In the genomic region with DNA sequence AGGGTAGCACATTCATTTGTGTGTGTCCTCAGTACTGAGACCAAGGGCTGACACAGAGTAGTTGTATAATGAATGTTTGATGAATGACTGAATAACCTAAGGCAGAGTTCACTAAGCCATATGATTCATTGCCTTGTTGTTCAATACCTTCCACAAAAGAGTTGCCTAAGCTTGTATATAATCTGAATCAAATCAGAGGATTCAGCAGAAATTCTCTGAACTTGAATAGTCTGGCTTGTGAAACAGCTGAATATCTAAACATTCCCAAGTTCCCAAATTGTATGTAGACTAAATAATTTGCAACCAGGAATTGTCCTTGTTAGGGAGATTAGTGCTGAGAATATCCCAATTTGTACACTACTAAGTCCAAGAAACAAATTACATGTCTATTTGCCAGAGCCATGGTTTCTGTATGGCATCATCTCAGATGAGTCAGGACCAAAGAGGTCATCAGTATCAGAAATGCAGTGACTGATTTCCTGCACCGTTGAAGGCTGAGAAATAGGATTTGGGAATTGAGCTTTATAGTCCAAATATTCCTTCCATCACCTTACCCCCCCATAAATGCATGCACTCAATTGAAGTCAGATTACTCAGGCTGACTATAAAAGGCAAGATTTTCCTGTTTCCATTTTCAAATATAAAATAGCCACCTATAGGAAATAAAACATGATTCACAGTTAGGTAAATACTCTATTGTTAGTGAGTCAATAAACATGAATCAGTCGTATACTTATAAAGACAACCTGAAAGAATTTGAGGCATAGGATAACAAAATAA, we compare ENCODE assay signal across 12 cellular contexts.
DNase-seq lines count a peak whose midpoint lies in the region; ATAC-seq and TF ChIP-seq lines count a peak whose summit lies in the region.
"Had no signal": no experiment of that assay in that cellular context is flagged by ENCODE, and none has a peak within 500 bp of the region (broad histone marks: within the 10 kb centered on the region; RNA-seq: fewer than 3 reads in every experiment).

No MANE protein-coding gene starts in this region.

- H3K4me3 Mint-ChIP-seq in CD8-positive, alpha-beta memory T cell, result no peak overlapping the region
- H3K4me3 Mint-ChIP-seq in naive thymus-derived CD8-positive, alpha-beta T cell, result no peak overlapping the region

- no peak for TF ChIP-seq CTCF in IMR-90 (conservative IDR thresholded peaks at IDR 0.05; ENCODE audit: low read depth, low read length)
- TF ChIP-seq CTCF in mammary epithelial cell (conservative IDR thresholded peaks at IDR 0.05 in 1 of 2, IDR thresholded peaks at IDR 0.05 in 1 of 2; ENCODE audit: extremely low read depth in 1 of 2, insufficient read depth in 1 of 2, low read depth in 1 of 2, low read length in 2 of 2), result no peak

- no peaks in the 10 kb centered on the region for H3K79me2 ChIP-seq in mammary epithelial cell (ENCODE audit: insufficient read depth, low read length)

- peak overlapping the region; percentile 69 for H2BK5ac ChIP-seq in IMR-90 (ENCODE audit: low read depth, low read length, poor library complexity, severe bottlenecking)

- H4K91ac ChIP-seq in IMR-90 (ENCODE audit: insufficient read depth, low read depth, low read length), result peak overlapping the region; percentile 45; the same call in 1 of the 2 replicates

- peak overlapping the region; percentile 29; the same call in 2 of the 3 replicates for H2BK15ac ChIP-seq in IMR-90 (ENCODE audit: low read depth, low read length)

- H3K23ac ChIP-seq in IMR-90 (ENCODE audit: low read depth, low read length), result peak overlapping the region; percentile 74; the same call in 1 of the 2 replicates

- H3K4me1 ChIP-seq in IMR-90 (ENCODE audit: control insufficient read depth, insufficient read depth, low read length) (peaks cover 11% of the 10 kb centered on the region), mammary epithelial cell (ENCODE audit: insufficient read depth, low read length) (peaks cover 46% of the 10 kb centered on the region), mesodermal cell (ENCODE audit: control insufficient read depth, insufficient read depth, low read length, poor library complexity, severe bottlenecking) (peaks cover 5% of the 10 kb centered on the region)
- no peaks in the 10 kb centered on the region for H3K4me1 ChIP-seq in CD8-positive, alpha-beta memory T cell (ENCODE audit: insufficient read depth, low read length)

- dilution Hi-C loops in IMR-90 (cut with HindIII; ENCODE audit: low sequenced_read_pairs, unreplicated experiment), result no loop called here
- dilution Hi-C loops in mammary epithelial cell (cut with HindIII; ENCODE audit: low sequenced_read_pairs), result no loop called here

- WGBS in IMR-90 (ENCODE audit: extremely low coverage in 2 of 2, insufficient read length in 1 of 2), 2 experiments, result no CpG with 5 or more reads among the region's 2 CpGs
- 0% methylated on average over 2 of the region's 2 CpGs for WGBS in mammary epithelial cell (ENCODE audit: low coverage, missing lambda C conversion rate)
- 100% methylated on average over 1 of the region's 2 CpGs; no CpG with 5 or more reads in 1 of the 2 experiments for WGBS in mesodermal cell (ENCODE audit: insufficient coverage in 2 of 2), 2 experiments

- CTCF ChIA-PET in IMR-90 (lab: Yijun Ruan, JAX), result interaction anchor here (0.6 kb wide), 1 partner anchor 242 kb away, joined by 3 read pairs; no protein-coding TSS in a partner anchor
- CTCF ChIA-PET in mammary epithelial cell (lab: Charles Lee; ENCODE audit: low non-redundant PET), result interaction anchor here (0.6 to 0.9 kb wide), 2 partner anchors 46 to 158 kb away, joined by 6 to 7 read pairs; no protein-coding TSS in a partner anchor
- CTCF ChIA-PET in CD8-positive, alpha-beta memory T cell (lab: Charles Lee), result no interaction called here

- no peaks in the 10 kb centered on the region for H3K9me3 ChIP-seq in IMR-90 (ENCODE audit: control insufficient read depth, insufficient read depth, low read length)
- no peaks in the 10 kb centered on the region for H3K9me3 ChIP-seq in mammary epithelial cell (replicated peaks; ENCODE audit: insufficient read depth, low read length)
- H3K9me3 ChIP-seq in mesodermal cell (ENCODE audit: control insufficient read depth, low read length), result no peaks in the 10 kb centered on the region
- no peaks in the 10 kb centered on the region for H3K9me3 ChIP-seq in CD8-positive, alpha-beta memory T cell (ENCODE audit: low read length)
- H3K9me3 ChIP-seq: adrenal gland, stomach had no signal

- ATAC-seq in IMR-90 (ENCODE audit: low read depth), result peak; percentile 87
- no peak for ATAC-seq in naive thymus-derived CD8-positive, alpha-beta T cell

- POLR2A ChIA-PET in IMR-90 (lab: Charles Lee; ENCODE audit: unreplicated experiment), result no interaction called here
- POLR2A ChIA-PET in CD8-positive, alpha-beta memory T cell (lab: Charles Lee), result no interaction called here
- POLR2A ChIA-PET in naive thymus-derived CD8-positive, alpha-beta T cell (lab: Charles Lee), result no interaction called here

- H3K36me3 ChIP-seq in IMR-90 (ENCODE audit: control insufficient read depth, insufficient read depth, low read length) (no peaks in the 10 kb centered on the region), mammary epithelial cell (ENCODE audit: insufficient read depth, low read length) (no peaks in the 10 kb centered on the region), mesodermal cell (ENCODE audit: control insufficient read depth, insufficient read depth, low read length) (no peaks in the 10 kb centered on the region)
- no peaks in the 10 kb centered on the region for H3K36me3 ChIP-seq in CD8-positive, alpha-beta memory T cell (ENCODE audit: insufficient read depth, low read length)
- H3K36me3 ChIP-seq: adrenal gland, stomach had no signal

- H3K79me1 ChIP-seq in IMR-90 (ENCODE audit: low read depth in 1 of 2, low read length in 2 of 2), result no peaks in the 10 kb centered on the region

- H2AK9ac ChIP-seq in IMR-90 (replicated peaks; ENCODE audit: low read depth, low read length, poor library complexity), result no peak overlapping the region

- H3K4me2 ChIP-seq in IMR-90 (ENCODE audit: low read depth, low read length) (peak overlapping the region; percentile 22; the same call in 1 of the 2 replicates), mammary epithelial cell (ENCODE audit: insufficient read depth, low read depth, low read length) (peak overlapping the region; percentile 51)

- no TSS peak for BruUV-seq in IMR-90 (replicated peaks; lab: Mats Ljungman, UMichigan)
- no TSS peak for BruUV-seq in mammary epithelial cell (replicated peaks; lab: Mats Ljungman, UMichigan)

- no peak overlapping the region for H3K9ac ChIP-seq in IMR-90 (ENCODE audit: low read depth, low read length)
- peak overlapping the region; percentile 81 for H3K9ac ChIP-seq in mammary epithelial cell (ENCODE audit: insufficient read depth, low read length)

- peak overlapping the region; percentile 4; the same call in 1 of the 2 replicates for H4K5ac ChIP-seq in IMR-90 (ENCODE audit: low read depth, low read length)

- H3K9me3 Mint-ChIP-seq in CD8-positive, alpha-beta memory T cell, result no peaks in the 10 kb centered on the region
- peaks cover 0 to 15% (median 2%) of the 10 kb centered on the region in 9 donors for H3K9me3 Mint-ChIP-seq in naive thymus-derived CD8-positive, alpha-beta T cell

- peak overlapping the region; percentile 28; the same call in 1 of the 2 replicates for H2AK5ac ChIP-seq in IMR-90 (ENCODE audit: low read depth, low read length)

- intact Hi-C loops in IMR-90 (cut with micrococcal nuclease), result no loop called here
- intact Hi-C loops in mammary epithelial cell (cut with micrococcal nuclease), result loop anchor here (1.0 to 5.0 kb wide), 12 partner anchors 15 to 301 kb away; no protein-coding TSS in a partner anchor

- DNase-seq in DMS153 (lab: John Stamatoyannopoulos, UW), result peak; percentile 80
- DNase-seq in IMR-90, result peak; percentile 86
- peak; percentile 94 for DNase-seq in mammary epithelial cell
- no peak for DNase-seq in CD8-positive, alpha-beta memory T cell
- DNase-seq in T1000 (lab: John Stamatoyannopoulos, UW), result no peak
- DNase-seq in naive thymus-derived CD8-positive, alpha-beta T cell, result no peak
- DNase-seq in NCI-H2107 (lab: John Stamatoyannopoulos, UW), result no peak
- DNase-seq: activated CD4-positive, alpha-beta T cell treated with anti-CD3 and anti-CD28 coated beads for 48 hours; OCI-M1; stomach had no signal

- H2AFZ ChIP-seq in IMR-90 (replicated peaks; ENCODE audit: low read length, poor library complexity) (no peak overlapping the region), mammary epithelial cell (ENCODE audit: low read depth, low read length) (no peak overlapping the region)

- no peaks in the 10 kb centered on the region for H3K27me3 ChIP-seq in IMR-90 (ENCODE audit: control insufficient read depth, insufficient read depth, low read length)
- no peaks in the 10 kb centered on the region for H3K27me3 ChIP-seq in mammary epithelial cell (ENCODE audit: insufficient read depth, low read length)
- H3K27me3 ChIP-seq in CD8-positive, alpha-beta memory T cell (ENCODE audit: insufficient read depth, low read length, poor library complexity, severe bottlenecking), result no peaks in the 10 kb centered on the region
- H3K27me3 ChIP-seq: adrenal gland, stomach had no signal

- no peaks in the 10 kb centered on the region for H3K36me3 Mint-ChIP-seq in CD8-positive, alpha-beta memory T cell
- H3K36me3 Mint-ChIP-seq in naive thymus-derived CD8-positive, alpha-beta T cell, result peaks cover 0 to 7% (median 0%) of the 10 kb centered on the region in 3 donors

- H3K27ac ChIP-seq in IMR-90 (ENCODE audit: insufficient read depth, low read length) (no peak overlapping the region), mammary epithelial cell (ENCODE audit: insufficient read depth, low read depth, low read length) (peak overlapping the region; percentile 99), mesodermal cell (ENCODE audit: low read depth, low read length, severe bottlenecking) (peak overlapping the region; percentile 30)
- no peak overlapping the region for H3K27ac ChIP-seq in CD8-positive, alpha-beta memory T cell (ENCODE audit: low read depth, low read length)

- in situ Hi-C loops in IMR-90 (cut with MboI; ENCODE audit: low sequenced_read_pairs), result no loop called here
- in situ Hi-C loops in mammary epithelial cell (cut with MboI; ENCODE audit: low sequenced_read_pairs in 2 of 2), result loop anchor here in 1 of 2 donors (10.0 kb wide), 1 partner anchor 162 kb away; no protein-coding TSS in a partner anchor

- no peaks in the 10 kb centered on the region for H3K4me1 Mint-ChIP-seq in CD8-positive, alpha-beta memory T cell
- no peaks in the 10 kb centered on the region for H3K4me1 Mint-ChIP-seq in naive thymus-derived CD8-positive, alpha-beta T cell

- H3K56ac ChIP-seq in IMR-90 (ENCODE audit: extremely low read depth, insufficient read depth, low read length), result no peak overlapping the region

- peak; percentile 16; the same call in 1 of the 2 replicates for TF ChIP-seq RAD21 in IMR-90 (IDR thresholded peaks at IDR 0.05; ENCODE audit: low read length)

- TF ChIP-seq POLR2A in IMR-90 (IDR thresholded peaks at IDR 0.05; ENCODE audit: low read depth, low read length), result no peak

- no peaks in the 10 kb centered on the region for H3K27me3 Mint-ChIP-seq in CD8-positive, alpha-beta memory T cell
- peaks cover 0 to 1% (median 0%) of the 10 kb centered on the region in 5 donors for H3K27me3 Mint-ChIP-seq in naive thymus-derived CD8-positive, alpha-beta T cell

- H4K8ac ChIP-seq in IMR-90 (ENCODE audit: low read depth in 2 of 2, low read length in 2 of 2), result peak overlapping the region in 1 of 2 experiments; percentile 67; a peak in 3 of 4 replicates

- H2BK120ac ChIP-seq in IMR-90 (ENCODE audit: low read depth, low read length), result peak overlapping the region; percentile 95

- H4K20me1 ChIP-seq in IMR-90 (ENCODE audit: insufficient read depth, low read length) (no peaks in the 10 kb centered on the region), mammary epithelial cell (ENCODE audit: insufficient read depth, low read length) (no peaks in the 10 kb centered on the region)

- no peak overlapping the region; the same call in 1 of the 2 replicates for H3K14ac ChIP-seq in IMR-90 (replicated peaks; ENCODE audit: low read depth, low read length)

- 0 out of 2 replicates have a peak, but pooled peaks cover 4% of the 10 kb centered on the region for H3K9me1 ChIP-seq in IMR-90 (ENCODE audit: insufficient read depth, low read length)

- peak overlapping the region; percentile 68 for H2BK20ac ChIP-seq in IMR-90 (ENCODE audit: low read depth, low read length)

- H3K4me3 ChIP-seq in IMR-90 (ENCODE audit: insufficient read depth, low read depth, low read length) (no peak overlapping the region), mammary epithelial cell (replicated peaks in 1 of 3; ENCODE audit: insufficient read depth in 1 of 3, low read depth in 2 of 3, low read length in 3 of 3) (no peak overlapping the region), mesodermal cell (ENCODE audit: extremely low read depth, insufficient read depth, low read length, poor library complexity, severe bottlenecking) (no peak overlapping the region)
- H3K4me3 ChIP-seq in CD8-positive, alpha-beta memory T cell (ENCODE audit: low read length), result no peak overlapping the region
- H3K4me3 ChIP-seq: adrenal gland, stomach had no signal

- H3K4ac ChIP-seq in IMR-90 (ENCODE audit: low read depth, low read length), result peak overlapping the region; percentile 60; the same call in 1 of the 2 replicates

- H3K27ac Mint-ChIP-seq in CD8-positive, alpha-beta memory T cell, result no peak overlapping the region
- H3K27ac Mint-ChIP-seq in naive thymus-derived CD8-positive, alpha-beta T cell, result no peak overlapping the region

- peak overlapping the region; percentile 21 for H3K18ac ChIP-seq in IMR-90 (ENCODE audit: low read depth, low read length)

Comparison
In these comparisons a context has a peak if more than half of its experiments do, and no peak if none do; other contexts are left out.
1. DNase-seq: peak in DMS153 (single experiment), IMR-90 (single experiment) and mammary epithelial cell (single experiment); none in CD8-positive, alpha-beta memory T cell (0 of 5), T1000 (single experiment), naive thymus-derived CD8-positive, alpha-beta T cell (0 of 10) and NCI-H2107 (single experiment).
2. H3K27ac ChIP-seq: peak in mammary epithelial cell (single experiment) and mesodermal cell (single experiment); none in IMR-90 (single experiment) and CD8-positive, alpha-beta memory T cell (single experiment).